In the genomic region with DNA sequence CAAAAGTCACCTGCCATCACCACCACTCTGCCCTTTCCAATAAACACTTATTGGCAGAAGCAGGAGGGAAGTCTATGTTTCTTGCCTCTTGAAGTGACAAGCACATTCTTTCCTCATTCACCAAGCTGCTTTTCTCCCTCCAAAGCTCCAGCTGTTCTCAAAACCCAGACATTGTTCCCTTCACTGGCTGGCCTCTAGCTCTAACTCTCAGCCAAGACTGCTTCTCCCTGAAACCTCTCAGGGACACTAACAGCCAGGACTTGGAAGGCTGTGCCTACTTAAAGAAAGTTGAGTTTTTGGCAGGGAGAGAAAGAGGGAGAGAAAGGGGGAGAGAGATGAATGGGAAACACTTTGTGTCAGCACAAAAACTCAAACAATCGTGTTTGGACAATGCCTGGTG, we compare ENCODE assay signal across 2 cellular contexts.
TF ChIP-seq lines count a peak whose summit lies in the region.

No MANE protein-coding gene starts in this region.

TF ChIP-seq in IMR-90, 13 proteins besides CTCF, POLR2A, EP300 and RAD21:
- TF ChIP-seq RFX5 (IDR thresholded peaks at IDR 0.05; ENCODE audit: low read depth, low read length) (no peak), CHD1 (IDR thresholded peaks at IDR 0.05; ENCODE audit: low read depth, low read length) (no peak), CEBPB (IDR thresholded peaks at IDR 0.05; ENCODE audit: low read depth, low read length) (no peak), BHLHE40 (IDR thresholded peaks at IDR 0.05; ENCODE audit: low read depth, low read length) (no peak), NFE2L2 (IDR thresholded peaks at IDR 0.05; ENCODE audit: low read depth, low read length) (no peak), SMC3 (IDR thresholded peaks at IDR 0.05; ENCODE audit: low read depth, low read length) (no peak), ELK1 (IDR thresholded peaks at IDR 0.05; ENCODE audit: borderline replicate concordance, low read depth, low read length) (no peak), MAZ (IDR thresholded peaks at IDR 0.05; ENCODE audit: borderline replicate concordance, low read depth, low read length) (no peak), FOS (IDR thresholded peaks at IDR 0.05; ENCODE audit: low read depth, low read length) (no peak), USF2 (IDR thresholded peaks at IDR 0.05; ENCODE audit: low read depth, low read length) (no peak)

TF ChIP-seq in H1, 55 proteins besides CTCF, POLR2A, EP300 and RAD21:
- TF ChIP-seq POLR2AphosphoS5 (IDR thresholded peaks at IDR 0.05; ENCODE audit: low read depth, low read length), result no peak
- no peak for TF ChIP-seq BRCA1 (IDR thresholded peaks at IDR 0.05; ENCODE audit: low read depth, low read length)
- no peak for TF ChIP-seq YY1 (IDR thresholded peaks at IDR 0.05; ENCODE audit: low read depth, low read length)
- no peak for TF ChIP-seq SRF (IDR thresholded peaks at IDR 0.05; ENCODE audit: low read depth, low read length)
- no peak for TF ChIP-seq HDAC2 (IDR thresholded peaks at IDR 0.05; ENCODE audit: borderline replicate concordance in 1 of 2, low read depth in 2 of 2, low read length in 2 of 2)
- no peak for TF ChIP-seq CREB1 (IDR thresholded peaks at IDR 0.05)
